8 cellular contexts compared by ENCODE assay signal in the genomic region with DNA sequence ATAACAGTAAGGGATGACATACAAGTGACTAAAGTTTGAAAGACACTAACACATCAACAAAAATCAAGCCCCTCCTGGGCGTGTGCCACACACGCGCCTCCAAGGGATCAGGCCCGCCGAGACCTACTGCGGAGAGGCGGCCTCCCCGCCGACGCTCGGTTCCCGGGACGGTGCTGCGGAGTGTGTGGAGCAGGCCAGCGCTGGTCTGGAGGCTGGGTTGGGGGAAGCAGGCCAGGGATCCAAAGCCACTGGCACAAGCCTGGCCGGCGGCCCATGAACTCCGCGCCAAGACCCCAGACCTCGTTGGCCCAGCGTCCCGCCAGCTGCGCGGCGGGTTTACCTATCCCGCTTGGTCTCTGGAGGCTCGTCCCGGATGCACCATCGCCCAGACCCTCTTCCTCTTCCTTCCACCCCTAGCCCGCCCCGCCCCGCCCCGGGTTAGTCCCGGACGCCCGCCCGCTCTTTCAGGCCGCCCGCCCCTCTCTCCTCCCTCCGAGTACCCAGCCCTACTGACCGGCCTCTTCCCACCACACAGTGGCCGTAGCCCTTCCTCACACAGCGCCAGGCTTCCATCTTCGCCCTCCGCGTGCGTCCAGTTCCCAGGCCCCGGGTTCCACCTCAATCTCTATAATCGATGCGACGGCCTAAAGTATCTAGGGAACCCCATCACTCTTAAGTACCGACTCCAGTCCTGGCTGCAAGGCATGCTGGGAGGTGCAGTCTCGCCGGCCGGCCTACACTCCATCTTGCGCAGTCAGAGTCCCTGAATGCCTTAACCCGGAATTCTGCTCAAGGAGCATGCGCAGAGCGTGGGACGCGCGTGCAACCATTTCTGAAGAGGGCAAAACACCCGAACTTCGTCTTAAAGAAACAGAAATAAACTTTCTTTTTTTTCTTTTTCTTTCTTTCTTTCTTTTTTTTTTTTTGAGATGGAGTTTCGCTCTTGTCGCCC. TPM values are rescaled to one million over a fixed set of nuclear protein-coding genes. Genes with fewer than 3 reads are reported as not detected.
DNase-seq lines count a peak whose midpoint lies in the region; ATAC-seq lines count a peak whose summit lies in the region.

A gene with protein sequence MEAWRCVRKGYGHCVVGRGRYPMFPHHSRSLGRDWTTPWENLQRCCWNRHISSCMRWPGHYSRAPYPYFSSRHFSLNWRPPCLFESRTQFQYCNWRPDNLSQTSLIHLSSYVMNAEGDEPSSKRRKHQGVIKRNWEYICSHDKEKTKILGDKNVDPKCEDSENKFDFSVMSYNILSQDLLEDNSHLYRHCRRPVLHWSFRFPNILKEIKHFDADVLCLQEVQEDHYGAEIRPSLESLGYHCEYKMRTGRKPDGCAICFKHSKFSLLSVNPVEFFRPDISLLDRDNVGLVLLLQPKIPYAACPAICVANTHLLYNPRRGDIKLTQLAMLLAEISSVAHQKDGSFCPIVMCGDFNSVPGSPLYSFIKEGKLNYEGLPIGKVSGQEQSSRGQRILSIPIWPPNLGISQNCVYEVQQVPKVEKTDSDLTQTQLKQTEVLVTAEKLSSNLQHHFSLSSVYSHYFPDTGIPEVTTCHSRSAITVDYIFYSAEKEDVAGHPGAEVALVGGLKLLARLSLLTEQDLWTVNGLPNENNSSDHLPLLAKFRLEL (minus strand): TSS at position 769 of the 952 bp plus-strand sequence. CDS start 196 bp downstream, at position 573.

- intact Hi-C loops in dendritic cell treated with granulocyte-macrophage colony-stimulating factor and Interleukin-4, amounts not matched to agents 40 ng/mL and 50 ng/mL, for 4 days (cut with micrococcal nuclease): loop anchor here (1.0 kb wide), 2 partner anchors 36 to 157 kb away; partner anchors contain the start of genes FLVCR1 and RPS6KC1

- peaks cover 21% of the 10 kb centered on the region for H3K4me1 Mint-ChIP-seq in dendritic cell treated with granulocyte-macrophage colony-stimulating factor and Interleukin-4, amounts not matched to agents 40 ng/mL and 50 ng/mL, for 4 days (ENCODE audit: low read depth)

- no peaks in the 10 kb centered on the region for H3K27me3 Mint-ChIP-seq in dendritic cell treated with granulocyte-macrophage colony-stimulating factor and Interleukin-4, amounts not matched to agents 40 ng/mL and 50 ng/mL, for 4 days

- ATAC-seq in GM19372 (IDR thresholded peaks at IDR 0.05; ENCODE audit: low read depth, unreplicated experiment): peak; percentile 93
- ATAC-seq in HG03558 (IDR thresholded peaks at IDR 0.05; ENCODE audit: extremely low read depth, unreplicated experiment): peak; percentile 89
- peak; percentile 95 for ATAC-seq in left lobe of liver

- DNase-seq in C1 segment of cervical spinal cord (lab: John Stamatoyannopoulos, UW): peak; percentile 53 to 96 (median 95)
- DNase-seq in NCI-H748 treated with DMSO at 0.1 percent for 48 hours (lab: John Stamatoyannopoulos, UW): peak; percentile 75
- peak; percentile 80 to 96 for DNase-seq in activated CD4-positive, alpha-beta T cell treated with anti-CD3 and anti-CD28 coated beads, Interleukin-2, amount 50 U/mL, for 24 hours (ENCODE audit: low read depth in 1 of 2, low spot score in 1 of 2)
- DNase-seq in left lobe of liver (ENCODE audit: low spot score): peak; percentile 97
- DNase-seq in stimulated activated CD4-positive, alpha-beta T cell treated with anti-CD3 and anti-CD28 coated beads, Interleukin-2, amount 100 ng/mL, for 4 hours (ENCODE audit: low read depth): peak; percentile 94

- no peaks in the 10 kb centered on the region for H3K9me3 Mint-ChIP-seq in dendritic cell treated with granulocyte-macrophage colony-stimulating factor and Interleukin-4, amounts not matched to agents 40 ng/mL and 50 ng/mL, for 4 days

- H3K27ac Mint-ChIP-seq in dendritic cell treated with granulocyte-macrophage colony-stimulating factor and Interleukin-4, amounts not matched to agents 40 ng/mL and 50 ng/mL, for 4 days: peak within 1 kb of the TSS; percentile 98

- H3K4me3 Mint-ChIP-seq in dendritic cell treated with granulocyte-macrophage colony-stimulating factor and Interleukin-4, amounts not matched to agents 40 ng/mL and 50 ng/mL, for 4 days: peak within 1 kb of the TSS; percentile 98

- H3K36me3 Mint-ChIP-seq in dendritic cell treated with granulocyte-macrophage colony-stimulating factor and Interleukin-4, amounts not matched to agents 40 ng/mL and 50 ng/mL, for 4 days (ENCODE audit: low read depth): peaks cover 35% of the 10 kb centered on the region

RNA-seq across cellular contexts. Expression of the gene that starts here (rescaled TPM):
- 15.6 TPM for total RNA-seq in left lobe of liver

Comparison
In these comparisons a context has a peak if more than half of its experiments do, and no peak if none do; other contexts are left out.
1. Peak in every context shown above with its lines: DNase-seq and ATAC-seq.